20 cellular contexts compared by ENCODE assay signal in the genomic region with DNA sequence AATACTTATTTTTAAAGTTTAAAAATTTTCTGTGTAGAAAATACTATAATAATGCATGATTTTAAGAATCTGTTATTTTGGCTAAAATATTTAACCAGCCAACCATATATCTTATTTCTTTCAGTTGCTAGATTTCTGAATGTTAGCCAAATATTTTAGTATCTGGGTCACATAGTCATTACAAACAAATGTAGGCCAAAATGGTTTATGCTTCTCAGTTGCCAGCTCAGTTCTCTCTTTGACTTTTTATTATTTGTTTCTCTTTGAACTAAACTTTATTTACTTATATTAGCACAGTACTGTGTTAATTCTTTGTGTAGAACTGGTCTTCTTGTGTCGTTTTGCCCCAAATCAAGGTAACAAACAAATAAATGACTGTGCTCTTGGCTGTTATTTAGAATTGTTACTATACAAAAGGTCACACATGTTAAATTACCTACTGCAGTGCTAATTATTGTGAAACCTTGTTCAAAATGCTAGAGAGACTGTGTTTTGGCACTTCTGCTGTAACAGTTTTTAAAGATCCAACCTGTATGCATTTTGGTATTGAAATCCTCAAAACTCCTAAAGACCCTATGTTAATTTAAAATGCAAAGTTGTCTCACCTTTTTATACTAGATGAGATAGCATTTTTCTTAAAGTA. TPM values are rescaled to one million over a fixed set of nuclear protein-coding genes. Genes with fewer than 3 reads are reported as not detected.
DNase-seq lines count a peak whose midpoint lies in the region; ATAC-seq and TF ChIP-seq lines count a peak whose summit lies in the region.
"Had no signal": no experiment of that assay in that cellular context is flagged by ENCODE, and none has a peak within 500 bp of the region (broad histone marks: within the 10 kb centered on the region; RNA-seq: fewer than 3 reads in every experiment).

No MANE protein-coding gene starts in this region.

- ATAC-seq in PC-3 (no peak; the same call in none of the 2 replicates), GM18517 (IDR thresholded peaks at IDR 0.05; ENCODE audit: unreplicated experiment) (no peak)
- ATAC-seq: stimulated activated memory B cell treated with anti-CD40 and anti-IgM and Interleukin-4, amounts not matched to agents 10 μg/mL and 1 μg/mL and 100 μg/mL, for 72 hours had no signal

- H3K4me2 ChIP-seq in PC-3 (ENCODE audit: low read length) (peak overlapping the region; percentile 1; the same call in 1 of the 2 replicates), fibroblast of lung (ENCODE audit: extremely low read depth, insufficient read depth, low read length) (no peak overlapping the region)
- H3K4me2 ChIP-seq: KMS-11, smooth muscle cell had no signal

- H3K27ac ChIP-seq in PC-3 (ENCODE audit: low read length) (no peak overlapping the region), fibroblast of lung (ENCODE audit: insufficient read depth, low read length) (no peak overlapping the region)
- H3K27ac ChIP-seq: breast epithelium, HL-60, KMS-11 had no signal

- no TSS peak for BruUV-seq in PC-3 (replicated peaks; lab: Mats Ljungman, UMichigan)

- CTCF ChIA-PET in PC-3 (lab: Charles Lee): no interaction called here

- H3K4me1 ChIP-seq in PC-3 (ENCODE audit: insufficient read depth, low read length) (peaks cover 31% of the 10 kb centered on the region), fibroblast of lung (ENCODE audit: control insufficient read depth, extremely low read depth, insufficient read depth, low read length) (peaks cover 3% of the 10 kb centered on the region)
- H3K4me1 ChIP-seq: breast epithelium had no signal

- no peaks in the 10 kb centered on the region for H3F3A ChIP-seq in PC-3 (ENCODE audit: low read length, unreplicated experiment)

- peaks cover 4% of the 10 kb centered on the region; the same call in 1 of the 2 replicates for H3K79me2 ChIP-seq in PC-3 (ENCODE audit: low read length)
- peaks cover 93% of the 10 kb centered on the region for H3K79me2 ChIP-seq in fibroblast of lung (ENCODE audit: control insufficient read depth, insufficient read depth, low read length)

- H2AFZ ChIP-seq in PC-3 (ENCODE audit: low read length) (no peak overlapping the region), fibroblast of lung (ENCODE audit: low read length) (no peak overlapping the region)

- intact Hi-C loops in PC-3 (cut with micrococcal nuclease): no loop called here

- DNase-seq in AG10803 (ENCODE audit: low read depth): peak; percentile 53
- peak; percentile 27 for DNase-seq in PC-3
- peak; percentile 51 to 62 for DNase-seq in fibroblast of lung (ENCODE audit: low read depth in 2 of 2)
- peak; percentile 10 for DNase-seq in renal cortical epithelial cell (ENCODE audit: low read depth)
- no peak for DNase-seq in NCI-H748 treated with DMSO at 0.1 percent for 48 hours (lab: John Stamatoyannopoulos, UW)
- no peak for DNase-seq in COLO829 (ENCODE audit: low spot score)
- DNase-seq in T-helper 1 cell: no peak
- DNase-seq: activated CD4-positive, CD25-positive, alpha-beta regulatory T cell; activated naive CD4-positive, alpha-beta T cell; AML-193; Calu3; effector memory CD4-positive, alpha-beta T cell; foreskin melanocyte; NCI-H226 had no signal

- no peaks in the 10 kb centered on the region for H3K36me3 ChIP-seq in PC-3 (ENCODE audit: low read depth, low read length)
- peaks cover 4% of the 10 kb centered on the region for H3K36me3 ChIP-seq in fibroblast of lung (ENCODE audit: control insufficient read depth, insufficient read depth, low read length)
- H3K36me3 ChIP-seq: breast epithelium had no signal

- TF ChIP-seq CTCF in AG10803 (conservative IDR thresholded peaks at IDR 0.05; ENCODE audit: low read length) (no peak), PC-3 (conservative IDR thresholded peaks at IDR 0.05; ENCODE audit: low read depth, low read length) (no peak), fibroblast of lung (conservative IDR thresholded peaks at IDR 0.05 in 1 of 2, IDR thresholded peaks at IDR 0.05 in 1 of 2; ENCODE audit: low read depth in 1 of 2, low read length in 2 of 2) (no peak)

- POLR2A ChIA-PET in PC-3 (lab: Charles Lee; ENCODE audit: unreplicated experiment): no interaction called here

- no peak overlapping the region for H3K4me3 ChIP-seq in AG10803 (ENCODE audit: low read length)
- H3K4me3 ChIP-seq in PC-3 (ENCODE audit: low read length): no peak overlapping the region
- H3K4me3 ChIP-seq in fibroblast of lung (replicated peaks in 1 of 4; ENCODE audit: control extremely low read depth in 1 of 4, insufficient read depth in 1 of 4, low read depth in 3 of 4, low read length in 4 of 4): no peak overlapping the region
- H3K4me3 ChIP-seq: breast epithelium, smooth muscle cell had no signal

- H3K27me3 ChIP-seq in PC-3 (ENCODE audit: low read length) (no peaks in the 10 kb centered on the region), fibroblast of lung (ENCODE audit: control insufficient read depth, insufficient read depth, low read length) (no peaks in the 10 kb centered on the region)
- H3K27me3 ChIP-seq: breast epithelium had no signal

- H3K9ac ChIP-seq in PC-3 (ENCODE audit: low read length): no peak overlapping the region
- H3K9ac ChIP-seq in fibroblast of lung (ENCODE audit: insufficient read depth, low read length): no peak overlapping the region
- H3K9ac ChIP-seq: KMS-11 had no signal

- no peaks in the 10 kb centered on the region for H3K9me2 ChIP-seq in PC-3 (replicated peaks; ENCODE audit: low read length)

- H4K20me1 ChIP-seq in PC-3 (ENCODE audit: low read length) (no peaks in the 10 kb centered on the region), fibroblast of lung (ENCODE audit: control insufficient read depth, extremely low read depth, insufficient read depth, low read length) (peaks cover 2% of the 10 kb centered on the region)

- no peaks in the 10 kb centered on the region for H3K9me3 ChIP-seq in PC-3 (ENCODE audit: low read length)
- H3K9me3 ChIP-seq in fibroblast of lung (ENCODE audit: control insufficient read depth, insufficient read depth, low read depth, low read length): no peaks in the 10 kb centered on the region
- H3K9me3 ChIP-seq: breast epithelium had no signal

RNA-seq across cellular contexts. Expression of a gene that starts 39.8 kb away (rescaled TPM):
- 3.9 and 10.7 TPM in 2 replicates for total RNA-seq in PC-3 (2014; rRNA removed)
- total RNA-seq in fibroblast of lung: 172 and 221 TPM in 2 replicates
- 73.7 and 119 TPM in 2 replicates for polyA plus RNA-seq in fibroblast of lung
- 40.7 and 62.5 TPM in 2 replicates for polyA plus RNA-seq in fibroblast of lung (2012)
- 17.8 and 26.5 TPM in 2 replicates for polyA minus RNA-seq in fibroblast of lung (ENCODE audit: low replicate concordance)
- total RNA-seq in renal cortical epithelial cell: 26.6 and 84.1 TPM in 2 replicates

Comparison
In these comparisons a context has a peak if more than half of its experiments do, and no peak if none do; other contexts are left out.
1. DNase-seq: peak in AG10803 (single experiment), PC-3 (single experiment), fibroblast of lung (2 of 2) and renal cortical epithelial cell (single experiment); none in NCI-H748 treated with DMSO at 0.1 percent for 48 hours (single experiment), COLO829 (single experiment) and T-helper 1 cell (0 of 5).